Comparison of ENCODE assay signal across 13 cellular contexts in the genomic region with DNA sequence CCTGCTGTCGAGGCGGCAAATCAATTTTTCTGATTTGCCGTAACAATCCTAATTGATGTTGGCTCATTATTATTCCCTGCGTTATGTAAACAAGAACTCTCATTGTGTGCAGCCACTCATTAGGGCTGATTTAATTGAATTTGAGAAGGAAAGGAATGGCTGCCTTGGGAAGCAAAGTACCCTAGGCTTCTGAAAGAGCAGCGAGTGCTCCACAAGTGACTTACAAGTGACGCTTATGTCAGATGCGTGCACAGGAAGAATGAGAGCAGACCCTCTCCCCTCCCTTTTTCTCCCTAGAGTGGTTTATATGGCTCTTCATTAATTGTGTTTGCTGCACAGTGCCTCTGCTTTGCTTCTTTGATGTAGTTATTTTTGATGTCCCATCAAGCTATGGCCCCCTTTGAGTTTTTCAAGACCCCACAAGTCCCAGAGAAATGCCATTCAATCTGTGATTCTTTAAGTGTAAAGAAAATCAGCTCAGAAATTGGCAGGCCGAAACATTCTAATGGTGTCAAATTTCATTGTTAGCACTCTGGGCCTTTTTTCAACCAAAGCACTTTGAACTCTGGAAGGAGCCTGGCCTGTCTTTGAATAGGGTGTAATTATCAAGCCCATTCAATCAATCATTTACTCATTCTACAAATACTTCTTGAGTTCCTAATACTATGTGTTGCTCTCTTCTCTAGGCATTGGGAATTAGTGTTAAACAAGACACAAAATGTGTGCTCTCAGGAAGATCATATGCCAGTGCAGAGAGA.
DNase-seq lines count a peak whose midpoint lies in the region; ATAC-seq, FAIRE-seq and TF ChIP-seq lines count a peak whose summit lies in the region.
"Had no signal": no experiment of that assay in that cellular context is flagged by ENCODE, and none has a peak within 500 bp of the region (broad histone marks: within the 10 kb centered on the region; RNA-seq: fewer than 3 reads in every experiment).

No MANE protein-coding gene starts in this region.

- intact Hi-C loops in mammary epithelial cell (cut with micrococcal nuclease) = no loop called here

- H3K27ac ChIP-seq in KOPT-K1 (ENCODE audit: low read depth, low read length, poor library complexity, severe bottlenecking) (peak overlapping the region; percentile 93), ectodermal cell (ENCODE audit: insufficient read depth, low read depth, low read length, poor library complexity, severe bottlenecking) (peak overlapping the region; percentile 60), neural progenitor cell (no peak overlapping the region), mammary epithelial cell (ENCODE audit: insufficient read depth, low read depth, low read length) (no peak overlapping the region)
- H3K27ac ChIP-seq: thoracic aorta had no signal

- H3K4me1 Mint-ChIP-seq in neural progenitor cell = peaks cover 12% of the 10 kb centered on the region

- TF ChIP-seq CTCF in neural progenitor cell (IDR thresholded peaks at IDR 0.05) = no peak
- no peak for TF ChIP-seq CTCF in mammary epithelial cell (conservative IDR thresholded peaks at IDR 0.05 in 1 of 2, IDR thresholded peaks at IDR 0.05 in 1 of 2; ENCODE audit: extremely low read depth in 1 of 2, insufficient read depth in 1 of 2, low read depth in 1 of 2, low read length in 2 of 2)

- dilution Hi-C loops in mammary epithelial cell (cut with HindIII; ENCODE audit: low sequenced_read_pairs) = no loop called here

- in situ Hi-C loops in mammary epithelial cell (cut with MboI; ENCODE audit: low sequenced_read_pairs in 2 of 2) = no loop called here

- FAIRE-seq in urothelium cell line (lab: Jason Lieb, UNC) = no peak
- FAIRE-seq: GM12878 had no signal

- ATAC-seq in GM18519 (IDR thresholded peaks at IDR 0.05; ENCODE audit: low FRiP score, unreplicated experiment) = no peak
- ATAC-seq: GM12878 had no signal

- H3K27me3 ChIP-seq in ectodermal cell (ENCODE audit: control insufficient read depth, insufficient read depth, low read length, poor library complexity, severe bottlenecking) = no peaks in the 10 kb centered on the region
- no peaks in the 10 kb centered on the region for H3K27me3 ChIP-seq in neural progenitor cell
- no peaks in the 10 kb centered on the region for H3K27me3 ChIP-seq in mammary epithelial cell (ENCODE audit: insufficient read depth, low read length)

- no peaks in the 10 kb centered on the region for H3K36me3 Mint-ChIP-seq in neural progenitor cell

- no peaks in the 10 kb centered on the region for H3K36me3 ChIP-seq in KOPT-K1 (ENCODE audit: insufficient read depth, low read length)
- H3K36me3 ChIP-seq in ectodermal cell (ENCODE audit: control insufficient read depth, insufficient read depth, low read length) = no peaks in the 10 kb centered on the region
- H3K36me3 ChIP-seq in neural progenitor cell = no peaks in the 10 kb centered on the region
- no peaks in the 10 kb centered on the region for H3K36me3 ChIP-seq in mammary epithelial cell (ENCODE audit: insufficient read depth, low read length)
- H3K36me3 ChIP-seq: thoracic aorta had no signal

- H3K9ac ChIP-seq in neural progenitor cell (no peak overlapping the region), mammary epithelial cell (ENCODE audit: insufficient read depth, low read length) (no peak overlapping the region)

- 48 to 49% methylated on average over 8 of the region's 8 CpGs for WGBS in ectodermal cell, 2 experiments
- whole genome bisulfite sequencing in mammary epithelial cell (ENCODE audit: low coverage, missing lambda C conversion rate) = 91% methylated on average over 8 of the region's 8 CpGs

- no peak overlapping the region for H3K27ac Mint-ChIP-seq in neural progenitor cell
- H3K27ac Mint-ChIP-seq: CD8-positive, alpha-beta memory T cell had no signal

- peaks cover 9% of the 10 kb centered on the region for H3K9me3 Mint-ChIP-seq in neural progenitor cell
- H3K9me3 Mint-ChIP-seq: CD8-positive, alpha-beta memory T cell had no signal

- H3K9me3 ChIP-seq in KOPT-K1 (ENCODE audit: insufficient read depth, low read length, poor library complexity, severe bottlenecking) (peaks cover 6% of the 10 kb centered on the region), ectodermal cell (ENCODE audit: control insufficient read depth, low read length) (no peaks in the 10 kb centered on the region), neural progenitor cell (ENCODE audit: low read depth) (no peaks in the 10 kb centered on the region), mammary epithelial cell (replicated peaks; ENCODE audit: insufficient read depth, low read length) (no peaks in the 10 kb centered on the region)
- H3K9me3 ChIP-seq: thoracic aorta had no signal

- no peak overlapping the region for H3K4me3 Mint-ChIP-seq in neural progenitor cell
- H3K4me3 Mint-ChIP-seq: CD8-positive, alpha-beta memory T cell had no signal

- peaks cover 10% of the 10 kb centered on the region for H3F3A ChIP-seq in neural progenitor cell (ENCODE audit: low read depth)

- H3K4me3 ChIP-seq in ectodermal cell (ENCODE audit: insufficient read depth, low read depth, low read length) (no peak overlapping the region), neural progenitor cell (no peak overlapping the region), mammary epithelial cell (replicated peaks in 1 of 3; ENCODE audit: insufficient read depth in 1 of 3, low read depth in 2 of 3, low read length in 3 of 3) (no peak overlapping the region)
- H3K4me3 ChIP-seq: GM12878 had no signal

- H3K27me3 Mint-ChIP-seq in neural progenitor cell (ENCODE audit: insufficient read depth, low read depth) = no peaks in the 10 kb centered on the region

- DNase-seq in DMS 273 treated with DMSO at 0.1 percent for 48 hours (lab: John Stamatoyannopoulos, UW) = peak; percentile 9
- DNase-seq in neural progenitor cell (ENCODE audit: low spot score) = peak; percentile 55
- DNase-seq in urothelium cell line (ENCODE audit: low spot score) = no peak
- DNase-seq in NCI-H345 (lab: John Stamatoyannopoulos, UW) = no peak
- DNase-seq in mammary epithelial cell = no peak
- DNase-seq: caudate nucleus, SHP77 treated with DMSO at 0.1 percent for 48 hours had no signal

- no peak overlapping the region for H2AFZ ChIP-seq in neural progenitor cell (replicated peaks)
- H2AFZ ChIP-seq in mammary epithelial cell (ENCODE audit: low read depth, low read length) = no peak overlapping the region

- H4K20me1 ChIP-seq in neural progenitor cell (ENCODE audit: low read depth) = no peaks in the 10 kb centered on the region
- H4K20me1 ChIP-seq in mammary epithelial cell (ENCODE audit: insufficient read depth, low read length) = no peaks in the 10 kb centered on the region

- H3K79me2 ChIP-seq in neural progenitor cell (ENCODE audit: low read depth) (no peaks in the 10 kb centered on the region), mammary epithelial cell (ENCODE audit: insufficient read depth, low read length) (no peaks in the 10 kb centered on the region)

- H3K4me1 ChIP-seq in ectodermal cell (ENCODE audit: control insufficient read depth, insufficient read depth, low read length) (peaks cover 24% of the 10 kb centered on the region), neural progenitor cell (peaks cover 30% of the 10 kb centered on the region), mammary epithelial cell (ENCODE audit: insufficient read depth, low read length) (peaks cover 15% of the 10 kb centered on the region)

- H3K4me2 ChIP-seq in neural progenitor cell = peak overlapping the region; percentile 45
- H3K4me2 ChIP-seq in mammary epithelial cell (ENCODE audit: insufficient read depth, low read depth, low read length) = no peak overlapping the region

- BruUV-seq in mammary epithelial cell (replicated peaks; lab: Mats Ljungman, UMichigan) = no TSS peak

- CTCF ChIA-PET in mammary epithelial cell (lab: Charles Lee; ENCODE audit: low non-redundant PET) = no interaction called here

Comparison
In these comparisons a context has a peak if more than half of its experiments do, and no peak if none do; other contexts are left out.
1. DNase-seq: peak in DMS 273 treated with DMSO at 0.1 percent for 48 hours (single experiment) and neural progenitor cell (single experiment); none in urothelium cell line (single experiment), NCI-H345 (single experiment) and mammary epithelial cell (single experiment).
2. H3K27ac ChIP-seq: peak in KOPT-K1 (single experiment) and ectodermal cell (single experiment); none in neural progenitor cell (single experiment) and mammary epithelial cell (single experiment).